Comparison of ENCODE assay signal across 21 cellular contexts in the genomic region with DNA sequence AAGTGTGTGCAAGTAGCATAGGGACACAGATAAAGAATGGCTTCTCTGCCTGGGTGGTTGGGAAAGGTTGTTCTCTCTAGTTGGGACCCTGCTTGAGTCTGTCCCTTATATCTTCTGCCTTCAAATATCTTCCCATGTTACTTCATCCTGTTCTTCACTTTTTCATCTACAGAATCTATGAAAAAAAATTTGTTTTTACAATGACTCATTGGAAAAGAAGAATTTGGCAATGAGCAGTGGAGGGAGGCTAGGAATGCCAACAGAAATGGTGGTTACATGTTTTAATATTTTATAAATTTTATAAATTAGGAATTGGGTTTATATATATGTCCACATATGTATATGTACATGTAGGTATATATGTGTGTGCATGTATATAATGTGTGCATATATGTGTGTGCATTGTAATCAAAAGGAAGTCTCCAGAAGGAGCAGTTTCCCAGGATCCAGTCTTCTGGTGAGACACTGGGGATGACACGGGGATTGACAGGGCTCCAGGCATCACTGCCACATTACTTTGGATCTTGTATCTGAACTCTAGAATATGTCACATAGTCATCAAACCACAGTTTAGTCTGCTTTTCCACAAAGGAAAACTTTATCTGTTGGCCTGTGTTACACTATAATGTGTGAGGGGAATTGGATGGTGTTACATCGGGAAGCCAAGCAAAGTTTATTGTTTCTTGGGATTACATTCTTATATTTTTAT.
DNase-seq lines count a peak whose midpoint lies in the region; ATAC-seq, FAIRE-seq and TF ChIP-seq lines count a peak whose summit lies in the region.
"Had no signal": no experiment of that assay in that cellular context is flagged by ENCODE, and none has a peak within 500 bp of the region (broad histone marks: within the 10 kb centered on the region; RNA-seq: fewer than 3 reads in every experiment).

No MANE protein-coding gene starts in this region.

- no peak for FAIRE-seq in A549 (lab: Jason Lieb, UNC)
- FAIRE-seq: GM12891, H1, TTC549 had no signal

- H3K27ac ChIP-seq in A549 (peak overlapping the region; percentile 30 to 44; a peak in 2 of 6 replicates), coronary artery (no peak overlapping the region), right lobe of liver (no peak overlapping the region)
- H3K27ac ChIP-seq: gastroesophageal sphincter, left ventricle myocardium inferior, upper lobe of right lung had no signal

- H3K4me3 Mint-ChIP-seq in T-helper 17 cell = peak overlapping the region; percentile 19
- H3K4me3 Mint-ChIP-seq: stimulated activated naive CD8-positive, alpha-beta T cell treated with anti-CD3 and anti-CD28 coated beads, Interleukin-15, Interleukin-2, amounts not matched to agents 100 ng/mL and 50 ng/mL, for 24 hours had no signal

- no peak for ATAC-seq in A549
- ATAC-seq in T-helper 17 cell = no peak
- no peak for ATAC-seq in right lobe of liver
- ATAC-seq: gastroesophageal sphincter, upper lobe of right lung had no signal

- H3K36me3 ChIP-seq in right lobe of liver = no peaks in the 10 kb centered on the region
- H3K36me3 ChIP-seq: gastroesophageal sphincter, left ventricle myocardium inferior, upper lobe of right lung had no signal

- H3K9me3 ChIP-seq in A549 = no peaks in the 10 kb centered on the region
- H3K9me3 ChIP-seq in T-helper 17 cell (ENCODE audit: control insufficient read depth, low read length, poor library complexity, severe bottlenecking) = no peaks in the 10 kb centered on the region
- no peaks in the 10 kb centered on the region for H3K9me3 ChIP-seq in right lobe of liver
- H3K9me3 ChIP-seq: gastroesophageal sphincter, left ventricle myocardium inferior, upper lobe of right lung had no signal

- peak overlapping the region; percentile 98 for H3K27ac Mint-ChIP-seq in T-helper 17 cell
- H3K27ac Mint-ChIP-seq: stimulated activated naive CD8-positive, alpha-beta T cell treated with anti-CD3 and anti-CD28 coated beads, Interleukin-15, Interleukin-2, amounts not matched to agents 100 ng/mL and 50 ng/mL, for 24 hours had no signal

- no peaks in the 10 kb centered on the region for H3K27me3 ChIP-seq in right lobe of liver
- H3K27me3 ChIP-seq: gastroesophageal sphincter, upper lobe of right lung had no signal

- H3K4me1 ChIP-seq in A549 (peaks cover 48% of the 10 kb centered on the region), right lobe of liver (peaks cover 0 to 8% (median 2%) of the 10 kb centered on the region in 4 donors)

- 56% methylated on average over 2 of the region's 2 CpGs for WGBS in A549 (ENCODE audit: missing lambda C conversion rate)
- WGBS in right lobe of liver (ENCODE audit: insufficient coverage, low coverage, low lambda C conversion rate, missing lambda C conversion rate) = 81% methylated on average over 2 of the region's 2 CpGs

- peak overlapping the region; percentile 23 for H3K4me2 ChIP-seq in A549

- no peak for TF ChIP-seq EP300 in A549 (IDR thresholded peaks at IDR 0.05)

- CTCF ChIA-PET in A549 (lab: Yijun Ruan, JAX) = no interaction called here

- H3K4me3 ChIP-seq in A549 (no peak overlapping the region), fibroblast of pulmonary artery (replicated peaks; ENCODE audit: low read depth, low read length) (no peak overlapping the region), coronary artery (no peak overlapping the region), right lobe of liver (no peak overlapping the region)
- H3K4me3 ChIP-seq: gastroesophageal sphincter, left ventricle myocardium inferior, upper lobe of right lung had no signal

- DNase-seq in A549 (ENCODE audit: low read depth in 1 of 2, low spot score in 1 of 2) = no peak
- DNase-seq in HCEC 1CT = peak; percentile 61
- DNase-seq in T-helper 17 cell = no peak
- peak; percentile 64 for DNase-seq in fibroblast of pulmonary artery (ENCODE audit: low read depth)
- no peak for DNase-seq in cardiac septum (ENCODE audit: low spot score)
- DNase-seq in coronary artery (ENCODE audit: low spot score) = no peak
- DNase-seq in NCI-H524 (lab: John Stamatoyannopoulos, UW) = no peak
- no peak for DNase-seq in right lobe of liver
- DNase-seq: ACHN; activated CD4-positive, alpha-beta T cell treated with anti-CD3 and anti-CD28 coated beads, Interleukin-2, amount 50 U/mL, for 1 hour; caudate nucleus; left ventricle myocardium inferior; NCI-H2029; NCI-H526 treated with DMSO at 0.1 percent for 48 hours; upper lobe of right lung had no signal

- no peaks in the 10 kb centered on the region for H3K27me3 Mint-ChIP-seq in T-helper 17 cell
- H3K27me3 Mint-ChIP-seq: activated naive CD8-positive, alpha-beta T cell; stimulated activated naive CD8-positive, alpha-beta T cell treated with anti-CD3 and anti-CD28 coated beads, Interleukin-15, Interleukin-2, amounts not matched to agents 100 ng/mL and 50 ng/mL, for 24 hours had no signal

- intact Hi-C loops in cardiac septum (cut with DNase I) = no loop called here
- intact Hi-C loops in right lobe of liver (cut with DNase I) = no loop called here

- H3K4me1 Mint-ChIP-seq in T-helper 17 cell = peaks cover 63% of the 10 kb centered on the region

- no peak for TF ChIP-seq CTCF in A549 (IDR thresholded peaks at IDR 0.05)
- TF ChIP-seq CTCF in fibroblast of pulmonary artery (IDR thresholded peaks at IDR 0.05; ENCODE audit: low read length, missing control alignments) = no peak
- no peak for TF ChIP-seq CTCF in coronary artery (IDR thresholded peaks at IDR 0.05)
- no peak for TF ChIP-seq CTCF in right lobe of liver (IDR thresholded peaks at IDR 0.05)

- TF ChIP-seq RAD21 in A549 (conservative IDR thresholded peaks at IDR 0.05 in 1 of 2, IDR thresholded peaks at IDR 0.05 in 1 of 2) = no peak

- no peak for TF ChIP-seq POLR2A in A549 (IDR thresholded peaks at IDR 0.05; ENCODE audit: low read length)
- TF ChIP-seq POLR2A in right lobe of liver (IDR thresholded peaks at IDR 0.05) = no peak

- POLR2A ChIA-PET in A549 (lab: Yijun Ruan, JAX) = no interaction called here

- no peaks in the 10 kb centered on the region for H3K36me3 Mint-ChIP-seq in T-helper 17 cell (ENCODE audit: low read depth)
- H3K36me3 Mint-ChIP-seq: activated naive CD8-positive, alpha-beta T cell had no signal

TF ChIP-seq in A549, 52 proteins besides CTCF, POLR2A, EP300 and RAD21:
- TF ChIP-seq SMC3 (IDR thresholded peaks at IDR 0.05) (no peak), KDM5A (IDR thresholded peaks at IDR 0.05) (no peak), MAZ (IDR thresholded peaks at IDR 0.05; ENCODE audit: borderline replicate concordance, low read depth, low read length) (no peak), ZFP36 (IDR thresholded peaks at IDR 0.05; ENCODE audit: borderline replicate concordance, partially characterized antibody) (no peak), CBX2 (IDR thresholded peaks at IDR 0.05; ENCODE audit: borderline replicate concordance, low read depth) (no peak)
- TF ChIP-seq, protein P1, sequence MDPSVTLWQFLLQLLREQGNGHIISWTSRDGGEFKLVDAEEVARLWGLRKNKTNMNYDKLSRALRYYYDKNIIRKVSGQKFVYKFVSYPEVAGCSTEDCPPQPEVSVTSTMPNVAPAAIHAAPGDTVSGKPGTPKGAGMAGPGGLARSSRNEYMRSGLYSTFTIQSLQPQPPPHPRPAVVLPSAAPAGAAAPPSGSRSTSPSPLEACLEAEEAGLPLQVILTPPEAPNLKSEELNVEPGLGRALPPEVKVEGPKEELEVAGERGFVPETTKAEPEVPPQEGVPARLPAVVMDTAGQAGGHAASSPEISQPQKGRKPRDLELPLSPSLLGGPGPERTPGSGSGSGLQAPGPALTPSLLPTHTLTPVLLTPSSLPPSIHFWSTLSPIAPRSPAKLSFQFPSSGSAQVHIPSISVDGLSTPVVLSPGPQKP (IDR thresholded peaks at IDR 0.05; ENCODE audit: low read depth, low read length) = no peak
- TF ChIP-seq, protein P2, sequence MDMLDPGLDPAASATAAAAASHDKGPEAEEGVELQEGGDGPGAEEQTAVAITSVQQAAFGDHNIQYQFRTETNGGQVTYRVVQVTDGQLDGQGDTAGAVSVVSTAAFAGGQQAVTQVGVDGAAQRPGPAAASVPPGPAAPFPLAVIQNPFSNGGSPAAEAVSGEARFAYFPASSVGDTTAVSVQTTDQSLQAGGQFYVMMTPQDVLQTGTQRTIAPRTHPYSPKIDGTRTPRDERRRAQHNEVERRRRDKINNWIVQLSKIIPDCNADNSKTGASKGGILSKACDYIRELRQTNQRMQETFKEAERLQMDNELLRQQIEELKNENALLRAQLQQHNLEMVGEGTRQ (IDR thresholded peaks at IDR 0.05) = no peak
- TF ChIP-seq, protein P3, sequence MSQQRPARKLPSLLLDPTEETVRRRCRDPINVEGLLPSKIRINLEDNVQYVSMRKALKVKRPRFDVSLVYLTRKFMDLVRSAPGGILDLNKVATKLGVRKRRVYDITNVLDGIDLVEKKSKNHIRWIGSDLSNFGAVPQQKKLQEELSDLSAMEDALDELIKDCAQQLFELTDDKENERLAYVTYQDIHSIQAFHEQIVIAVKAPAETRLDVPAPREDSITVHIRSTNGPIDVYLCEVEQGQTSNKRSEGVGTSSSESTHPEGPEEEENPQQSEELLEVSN (IDR thresholded peaks at IDR 0.05; ENCODE audit: borderline replicate concordance, low read depth) = no peak

Comparison
In these comparisons a context has a peak if more than half of its experiments do, and no peak if none do; other contexts are left out.
1. DNase-seq: peak in HCEC 1CT (single experiment) and fibroblast of pulmonary artery (single experiment); none in A549 (0 of 2), T-helper 17 cell (0 of 3), cardiac septum (single experiment), coronary artery (single experiment), NCI-H524 (0 of 2) and right lobe of liver (0 of 3).
2. H3K27ac ChIP-seq: peak in A549 (2 of 2); none in coronary artery (0 of 2) and right lobe of liver (0 of 3).